ENCODE assay signal across 10 cellular contexts in genomic region chr4:80492761-80493160, GRCh38.
DNase-seq lines count a peak whose midpoint lies in the region; ATAC-seq, FAIRE-seq and TF ChIP-seq lines count a peak whose summit lies in the region.
"Had no signal": no experiment of that assay in that cellular context is flagged by ENCODE, and none has a peak within 500 bp of the region (broad histone marks: within the 10 kb centered on the region; RNA-seq: fewer than 3 reads in every experiment).

No MANE protein-coding gene starts in this region.

- no peaks in the 10 kb centered on the region for H3K79me1 ChIP-seq in neuronal stem cell (ENCODE audit: low read depth, low read length)

- H4K8ac ChIP-seq in neuronal stem cell (ENCODE audit: low read depth, low read length): no peak overlapping the region

- no peak overlapping the region for H3K9ac ChIP-seq in neuronal stem cell (ENCODE audit: low read depth, low read length, poor library complexity)

- DNase-seq in NCI-H146 (lab: John Stamatoyannopoulos, UW): peak; percentile 46
- peak; percentile 35 for DNase-seq in activated T-cell treated with anti-CD3 and anti-CD28 coated beads, Interleukin-2, amount 50 U/mL, for 24 hours
- no peak for DNase-seq in pancreas
- no peak for DNase-seq in ecto neural progenitor cell (ENCODE audit: low spot score)
- no peak for DNase-seq in neuronal stem cell (ENCODE audit: low spot score)
- no peak for DNase-seq in vagina (ENCODE audit: extremely low spot score in 2 of 2)
- DNase-seq: SIG-M5 had no signal

- H3K27ac ChIP-seq in pancreas (no peak overlapping the region), neuronal stem cell (replicated peaks; ENCODE audit: low read length) (no peak overlapping the region), vagina (no peak overlapping the region)

- H2AK5ac ChIP-seq in neuronal stem cell (ENCODE audit: low read depth, low read length): no peak overlapping the region

- no peak overlapping the region for H3K4me3 Mint-ChIP-seq in activated T-cell treated with anti-CD3 and anti-CD28 coated beads, Interleukin-2, amount 50 U/mL, for 24 hours

- H3K14ac ChIP-seq in neuronal stem cell (ENCODE audit: low read length): no peak overlapping the region

- no peak overlapping the region for H2AFZ ChIP-seq in neuronal stem cell (ENCODE audit: low read length)

- H4K91ac ChIP-seq in neuronal stem cell (ENCODE audit: low read depth, low read length, poor library complexity): no peak overlapping the region

- no peak for TF ChIP-seq CTCF in pancreas (IDR thresholded peaks at IDR 0.05)
- TF ChIP-seq CTCF in vagina (IDR thresholded peaks at IDR 0.05): no peak

- intact Hi-C loops in pancreas (cut with DNase I) (no loop called here), vagina (cut with DNase I) (no loop called here)

- peak overlapping the region; percentile 84 for H3K27ac Mint-ChIP-seq in activated T-cell treated with anti-CD3 and anti-CD28 coated beads, Interleukin-2, amount 50 U/mL, for 24 hours

- H3K27me3 Mint-ChIP-seq in activated T-cell treated with anti-CD3 and anti-CD28 coated beads, Interleukin-2, amount 50 U/mL, for 24 hours: no peaks in the 10 kb centered on the region

- H3K9me3 Mint-ChIP-seq in activated T-cell treated with anti-CD3 and anti-CD28 coated beads, Interleukin-2, amount 50 U/mL, for 24 hours: peaks cover 21% of the 10 kb centered on the region

- ATAC-seq in GM18909 (IDR thresholded peaks at IDR 0.05; ENCODE audit: poor library complexity, unreplicated experiment): peak; percentile 60
- ATAC-seq in pancreas: peak in 3 of 4 donors; percentile 21 to 50 (median 40)
- no peak for ATAC-seq in HG03097 (IDR thresholded peaks at IDR 0.05; ENCODE audit: low FRiP score, unreplicated experiment)

- H2BK15ac ChIP-seq in neuronal stem cell (ENCODE audit: low read length): no peak overlapping the region

- H3K4me2 ChIP-seq in neuronal stem cell (ENCODE audit: insufficient read depth, low read length, poor library complexity, severe bottlenecking): no peak overlapping the region

- no peak overlapping the region for H3K18ac ChIP-seq in neuronal stem cell (ENCODE audit: low read length)

- no peak overlapping the region for H3K23ac ChIP-seq in neuronal stem cell (ENCODE audit: low read depth, low read length, poor library complexity)

- TF ChIP-seq POLR2A in vagina (IDR thresholded peaks at IDR 0.05): no peak

- H3K4me1 Mint-ChIP-seq in activated T-cell treated with anti-CD3 and anti-CD28 coated beads, Interleukin-2, amount 50 U/mL, for 24 hours (ENCODE audit: low read depth): peaks cover 53% of the 10 kb centered on the region

- no peak overlapping the region for H2BK120ac ChIP-seq in neuronal stem cell (ENCODE audit: low read depth, low read length)

- H3K9me3 ChIP-seq in pancreas (no peaks in the 10 kb centered on the region), neuronal stem cell (replicated peaks in 1 of 2; ENCODE audit: control insufficient read depth in 2 of 2, insufficient read depth in 1 of 2, low read depth in 1 of 2, low read length in 2 of 2) (peaks cover 0 to 2% of the 10 kb centered on the region in 2 donors), vagina (no peaks in the 10 kb centered on the region)

- no peak overlapping the region for H3K4me3 ChIP-seq in pancreas
- no peak overlapping the region for H3K4me3 ChIP-seq in neuronal stem cell (ENCODE audit: low read length in 2 of 2)
- H3K4me3 ChIP-seq in vagina: no peak overlapping the region

- no peak overlapping the region for H2BK5ac ChIP-seq in neuronal stem cell (ENCODE audit: low read length)

- 32 to 35% methylated on average over 1 of the region's 1 CpG for WGBS in pancreas, 2 donors
- WGBS in neuronal stem cell (ENCODE audit: extremely low coverage in 2 of 2, insufficient read length in 2 of 2, insufficient replicate concordance in 1 of 2), 2 donors: no CpG with 5 or more reads among the region's 1 CpG

- H3K4ac ChIP-seq in neuronal stem cell (ENCODE audit: low read length): no peak overlapping the region

- H3K4me1 ChIP-seq in pancreas (no peaks in the 10 kb centered on the region), neuronal stem cell (ENCODE audit: control insufficient read depth in 2 of 2, insufficient read depth in 1 of 2, low read depth in 1 of 2, low read length in 2 of 2) (no peaks in the 10 kb centered on the region), vagina (no peaks in the 10 kb centered on the region)

- H3K36me3 ChIP-seq in pancreas: no peaks in the 10 kb centered on the region
- no peaks in the 10 kb centered on the region for H3K36me3 ChIP-seq in neuronal stem cell (replicated peaks in 1 of 2; ENCODE audit: control insufficient read depth in 2 of 2, insufficient read depth in 2 of 2, low read length in 2 of 2)
- H3K36me3 ChIP-seq in vagina: no peaks in the 10 kb centered on the region

- H3K27me3 ChIP-seq in pancreas (no peaks in the 10 kb centered on the region), neuronal stem cell (ENCODE audit: control insufficient read depth in 3 of 3, insufficient read depth in 3 of 3, low read depth in 1 of 3, low read length in 3 of 3) (no peaks in the 10 kb centered on the region), vagina (no peaks in the 10 kb centered on the region)

- FAIRE-seq in pancreas (lab: Jason Lieb, UNC): no peak
- FAIRE-seq: endometrium had no signal

- peaks cover 6% of the 10 kb centered on the region for H3K36me3 Mint-ChIP-seq in activated T-cell treated with anti-CD3 and anti-CD28 coated beads, Interleukin-2, amount 50 U/mL, for 24 hours (ENCODE audit: low read depth)

- H2BK12ac ChIP-seq in neuronal stem cell (ENCODE audit: low read length): no peak overlapping the region

Comparison
In these comparisons a context has a peak if more than half of its experiments do, and no peak if none do; other contexts are left out.
1. DNase-seq: peak in NCI-H146 (single experiment) and activated T-cell treated with anti-CD3 and anti-CD28 coated beads, Interleukin-2, amount 50 U/mL, for 24 hours (single experiment); none in pancreas (0 of 6), ecto neural progenitor cell (single experiment), neuronal stem cell (single experiment) and vagina (0 of 2).